ENCODE assay signal across 18 cellular contexts in genomic region chr10:49595003-49595712, GRCh38. TPM values are rescaled to one million over a fixed set of nuclear protein-coding genes. Genes with fewer than 3 reads are reported as not detected.
"Had no signal": no experiment of that assay in that cellular context is flagged by ENCODE, and none has a peak within 500 bp of the region (broad histone marks: within the 10 kb centered on the region; RNA-seq: fewer than 3 reads in every experiment).

No MANE protein-coding gene starts in this region.

- H3K36me3 ChIP-seq: adrenal gland, breast epithelium, neutrophil, spleen, thoracic aorta had no signal

- H3K4me1 ChIP-seq: adrenal gland, breast epithelium, spleen had no signal

- H3K27me3 ChIP-seq: adrenal gland had no signal

- ATAC-seq: activated CD8-positive, alpha-beta T cell treated with anti-CD3 and anti-CD28 coated beads, Interleukin-2, amount 10 ng/mL, durations not matched to agents 7 days and 5 days; naive thymus-derived CD8-positive, alpha-beta T cell; stimulated activated naive B cell treated with anti-CD40 and anti-IgM and Interleukin-4, amounts not matched to agents 10 μg/mL and 1 μg/mL and 100 μg/mL, for 72 hours had no signal

- DNase-seq: activated gamma-delta T cell treated with Interleukin-2 at 50 U/mL for 16 hours; effector memory CD4-positive, alpha-beta T cell; left cardiac atrium; spleen; stimulated activated naive B cell treated with anti-CD40 and anti-IgM and Interleukin-4, amounts not matched to agents 10 μg/mL and 1 μg/mL and 100 μg/mL, for 72 hours had no signal

- H3K9me3 ChIP-seq: adrenal gland, breast epithelium, neutrophil, spleen, thoracic aorta had no signal

- H3K27ac ChIP-seq: adrenal gland, breast epithelium, neutrophil, spleen, thoracic aorta had no signal

- H3K4me3 ChIP-seq: adrenal gland, breast epithelium, spleen, thoracic aorta had no signal

RNA-seq across cellular contexts. Expression of gene SLC18A3, which starts 15.0 kb away (rescaled TPM):
- total RNA-seq: activated CD4-positive, alpha-beta T cell treated with anti-CD3 and anti-CD28 coated beads, Interleukin-2, amount 10 ng/mL, durations not matched to agents 24 days and 14 days; activated CD8-positive, alpha-beta T cell treated with anti-CD3 and anti-CD28 coated beads, Interleukin-2, amount 10 ng/mL, durations not matched to agents 7 days and 5 days; activated naive CD4-positive, alpha-beta T cell treated with anti-CD3 and anti-CD28 coated beads, Interleukin-2, amount 50 U/mL, for 72 hours; breast epithelium; glomerular endothelial cell; left cardiac atrium; lower leg skin; naive thymus-derived CD8-positive, alpha-beta T cell; spleen; T-helper 1 cell treated with Interleukin-12 subunit alpha and Interleukin-12 subunit beta and Interleukin-4 antibody, amounts not matched to agents 30 ng/mL and 1 ng/mL, for 36 hours; thoracic aorta had no signal
- polyA plus RNA-seq: naive thymus-derived CD8-positive, alpha-beta T cell; spleen had no signal

RNA-seq across cellular contexts. Expression of gene CHAT, which starts 18.7 kb away (rescaled TPM):
- total RNA-seq: activated CD4-positive, alpha-beta T cell treated with anti-CD3 and anti-CD28 coated beads, Interleukin-2, amount 10 ng/mL, durations not matched to agents 24 days and 14 days; activated CD8-positive, alpha-beta T cell treated with anti-CD3 and anti-CD28 coated beads, Interleukin-2, amount 10 ng/mL, durations not matched to agents 7 days and 5 days; activated naive CD4-positive, alpha-beta T cell treated with anti-CD3 and anti-CD28 coated beads, Interleukin-2, amount 50 U/mL, for 72 hours; adrenal gland; breast epithelium; glomerular endothelial cell; left cardiac atrium; lower leg skin; naive thymus-derived CD8-positive, alpha-beta T cell; renal cortical epithelial cell; spleen; T-helper 1 cell treated with Interleukin-12 subunit alpha and Interleukin-12 subunit beta and Interleukin-4 antibody, amounts not matched to agents 30 ng/mL and 1 ng/mL, for 36 hours; thoracic aorta; urinary bladder had no signal
- polyA plus RNA-seq: adrenal gland; naive thymus-derived CD8-positive, alpha-beta T cell; spleen had no signal
